ENCODE assay signal across 9 cellular contexts in the genomic region with DNA sequence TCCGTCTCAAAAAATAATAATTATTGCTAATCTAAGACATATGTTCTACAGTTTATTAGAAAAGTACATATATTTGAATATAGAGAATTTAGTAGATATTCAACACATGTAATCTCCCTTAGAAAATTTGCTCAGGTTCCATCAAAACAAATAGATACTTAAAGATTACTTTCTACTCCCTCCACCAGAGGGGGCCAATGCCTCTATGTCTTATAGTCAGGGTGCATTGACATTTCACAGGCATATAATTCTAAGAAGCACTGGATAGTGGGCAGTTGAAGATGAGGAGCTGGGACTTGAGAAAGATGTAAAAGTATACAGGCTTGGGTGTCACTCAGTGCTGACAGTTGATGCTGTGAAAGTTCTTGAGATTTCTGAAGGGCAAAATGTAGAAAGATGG.
DNase-seq lines count a peak whose midpoint lies in the region; ATAC-seq, FAIRE-seq and TF ChIP-seq lines count a peak whose summit lies in the region.
"Had no signal": no experiment of that assay in that cellular context is flagged by ENCODE, and none has a peak within 500 bp of the region (broad histone marks: within the 10 kb centered on the region; RNA-seq: fewer than 3 reads in every experiment).

No MANE protein-coding gene starts in this region.

- ATAC-seq in foreskin keratinocyte (no peak), GM19324 (IDR thresholded peaks at IDR 0.05; ENCODE audit: low FRiP score, unreplicated experiment) (no peak)
- ATAC-seq in stimulated activated effector memory CD8-positive, alpha-beta T cell treated with anti-CD3 and anti-CD28 coated beads, Interleukin-12 subunit alpha, Interleukin-12 subunit beta, amount 100 ng/mL, for 72 hours: no peak

- in situ Hi-C loops in G401 (cut with HindIII; ENCODE audit: low sequenced_read_pairs): no loop called here

- H3K27me3 ChIP-seq in foreskin keratinocyte: no peaks in the 10 kb centered on the region

- H3K9me3 Mint-ChIP-seq in stimulated activated effector memory CD8-positive, alpha-beta T cell treated with anti-CD3 and anti-CD28 coated beads, Interleukin-12 subunit alpha, Interleukin-12 subunit beta, amount 100 ng/mL, for 72 hours: no peaks in the 10 kb centered on the region

- H3K4me1 ChIP-seq in foreskin keratinocyte: no peaks in the 10 kb centered on the region

- H3K4me1 Mint-ChIP-seq in stimulated activated effector memory CD8-positive, alpha-beta T cell treated with anti-CD3 and anti-CD28 coated beads, Interleukin-12 subunit alpha, Interleukin-12 subunit beta, amount 100 ng/mL, for 72 hours: no peaks in the 10 kb centered on the region
- H3K4me1 Mint-ChIP-seq: central memory CD8-positive, alpha-beta T cell had no signal

- DNase-seq in AG08396 (ENCODE audit: low spot score) (peak; percentile 6), GM12891 (ENCODE audit: insufficient read length, low spot score) (peak; percentile 5), OCI-M1 (lab: John Stamatoyannopoulos, UW) (peak; percentile 94), foreskin keratinocyte (peak in 1 of 2 donors; percentile 2), G401 (ENCODE audit: low spot score) (no peak), glomerular visceral epithelial cell (ENCODE audit: extremely low spot score) (no peak)
- no peak for DNase-seq in stimulated activated effector memory CD8-positive, alpha-beta T cell treated with anti-CD3 and anti-CD28 coated beads, Interleukin-12 subunit alpha, Interleukin-12 subunit beta, amount 100 ng/mL, for 72 hours (ENCODE audit: low spot score in 2 of 2)

- FAIRE-seq in GM12891 (lab: Jason Lieb, UNC): no peak

- peak; percentile 45 for TF ChIP-seq CTCF in foreskin keratinocyte (conservative IDR thresholded peaks at IDR 0.05)

- H3K4me3 Mint-ChIP-seq in stimulated activated effector memory CD8-positive, alpha-beta T cell treated with anti-CD3 and anti-CD28 coated beads, Interleukin-12 subunit alpha, Interleukin-12 subunit beta, amount 100 ng/mL, for 72 hours: no peak overlapping the region
- H3K4me3 Mint-ChIP-seq: central memory CD8-positive, alpha-beta T cell had no signal

- no peak overlapping the region for H3K27ac ChIP-seq in foreskin keratinocyte

- TF ChIP-seq POLR2A in GM12891 (IDR thresholded peaks at IDR 0.05; ENCODE audit: low read depth, low read length): no peak

- H3K36me3 Mint-ChIP-seq in stimulated activated effector memory CD8-positive, alpha-beta T cell treated with anti-CD3 and anti-CD28 coated beads, Interleukin-12 subunit alpha, Interleukin-12 subunit beta, amount 100 ng/mL, for 72 hours: no peaks in the 10 kb centered on the region

- H3K27ac Mint-ChIP-seq in stimulated activated effector memory CD8-positive, alpha-beta T cell treated with anti-CD3 and anti-CD28 coated beads, Interleukin-12 subunit alpha, Interleukin-12 subunit beta, amount 100 ng/mL, for 72 hours: no peak overlapping the region

TF ChIP-seq in GM12891, 5 proteins besides CTCF, POLR2A, EP300 and RAD21:
- TF ChIP-seq PAX5 (IDR thresholded peaks at IDR 0.05; ENCODE audit: insufficient read depth, low read length, severe bottlenecking): no peak
- no peak for TF ChIP-seq SPI1 (IDR thresholded peaks at IDR 0.05; ENCODE audit: low read depth, low read length)
- no peak for TF ChIP-seq POLR2AphosphoS5 (IDR thresholded peaks at IDR 0.05; ENCODE audit: low read depth, low read length)
- TF ChIP-seq POU2F2 (IDR thresholded peaks at IDR 0.05; ENCODE audit: low read depth, low read length): no peak
- no peak for TF ChIP-seq TAF1 (IDR thresholded peaks at IDR 0.05; ENCODE audit: low read depth, low read length)
TF ChIP-seq in GM12891: peak in this region for 0.

Comparison
In these comparisons a context has a peak if more than half of its experiments do, and no peak if none do; other contexts are left out.
1. DNase-seq: peak in AG08396 (single experiment), GM12891 (single experiment) and OCI-M1 (single experiment); none in stimulated activated effector memory CD8-positive, alpha-beta T cell treated with anti-CD3 and anti-CD28 coated beads, Interleukin-12 subunit alpha, Interleukin-12 subunit beta, amount 100 ng/mL, for 72 hours (0 of 2), G401 (single experiment) and glomerular visceral epithelial cell (single experiment).